Comparison of ENCODE assay signal across 20 cellular contexts in the genomic region with DNA sequence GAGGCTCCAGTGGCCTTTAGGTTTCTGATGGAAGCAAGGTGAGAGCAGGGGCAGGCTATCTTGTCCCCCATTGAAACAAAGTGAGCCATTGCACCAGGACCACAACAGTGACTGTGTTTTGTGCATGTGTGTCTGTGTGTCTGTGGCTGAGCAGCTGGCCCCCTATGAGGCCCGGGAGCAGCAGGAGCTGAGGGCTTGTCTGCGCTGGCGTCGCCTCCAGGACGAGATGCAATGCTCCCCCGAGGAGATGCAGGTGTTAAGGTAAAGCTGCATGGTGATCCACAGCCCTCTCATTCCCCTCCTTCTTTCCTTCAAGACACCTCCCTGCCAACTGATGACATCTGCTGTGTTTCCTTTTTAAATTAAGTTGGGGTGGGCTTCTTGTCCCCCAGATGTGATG.
DNase-seq lines count a peak whose midpoint lies in the region; ATAC-seq, FAIRE-seq and TF ChIP-seq lines count a peak whose summit lies in the region.
"Had no signal": no experiment of that assay in that cellular context is flagged by ENCODE, and none has a peak within 500 bp of the region (broad histone marks: within the 10 kb centered on the region; RNA-seq: fewer than 3 reads in every experiment).

No MANE protein-coding gene starts in this region.

- H3K4me3 ChIP-seq in endothelial cell of umbilical vein (replicated peaks in 1 of 3; ENCODE audit: insufficient read depth in 1 of 3, low read depth in 1 of 3, low read length in 3 of 3) (no peak overlapping the region), osteoblast (ENCODE audit: insufficient read depth, low read length) (no peak overlapping the region)
- H3K4me3 ChIP-seq: cardiac muscle cell, left lung, right atrium auricular region had no signal

- CTCF ChIA-PET in Calu3 (lab: Charles Lee) (interaction anchor here (0.9 to 1.6 kb wide), 2 partner anchors 75 to 129 kb away, joined by 3 read pairs; no protein-coding TSS in a partner anchor), RWPE1 (lab: Yijun Ruan, JAX) (interaction anchor here (0.5 to 0.7 kb wide), 2 partner anchors 81 to 162 kb away, joined by 3 read pairs; no protein-coding TSS in a partner anchor), endothelial cell of umbilical vein (lab: Charles Lee) (no interaction called here)

- POLR2A ChIA-PET in RWPE1 (lab: Yijun Ruan, JAX; ENCODE audit: low non-redundant PET): no interaction called here
- POLR2A ChIA-PET in endothelial cell of umbilical vein (lab: Charles Lee): no interaction called here

- H3K9ac ChIP-seq in endothelial cell of umbilical vein (replicated peaks; ENCODE audit: extremely low read depth, insufficient read depth, low read length): no peak overlapping the region

- H3K9me3 Mint-ChIP-seq in Calu3 (ENCODE audit: low read depth, unreplicated experiment): peaks cover 2% of the 10 kb centered on the region
- H3K9me3 Mint-ChIP-seq in stimulated activated memory B cell treated with anti-CD40 and anti-IgM and Interleukin-4, amounts not matched to agents 10 μg/mL and 1 μg/mL and 100 μg/mL, for 72 hours: no peaks in the 10 kb centered on the region
- H3K9me3 Mint-ChIP-seq: CD4-positive, alpha-beta T cell had no signal

- no peak for DNase-seq in Calu3
- no peak for DNase-seq in RWPE1 (ENCODE audit: low spot score)
- no peak for DNase-seq in endothelial cell of umbilical vein (ENCODE audit: low read depth, low spot score)
- no peak for DNase-seq in osteoblast (ENCODE audit: insufficient read length, low spot score, missing footprints)
- no peak for DNase-seq in dedifferentiated amniotic fluid mesenchymal stem cell (ENCODE audit: extremely low spot score)
- no peak for DNase-seq in NCI-H2107 treated with DMSO at 0.1 percent for 48 hours (lab: John Stamatoyannopoulos, UW; ENCODE audit: unreplicated experiment)
- DNase-seq: activated CD8-positive, alpha-beta memory T cell treated with anti-CD3 and anti-CD28 coated beads, Interleukin-2, amount 50 U/mL, for 48 hours; activated effector memory CD4-positive, alpha-beta T cell treated with Interleukin-2 at 50 U/mL for 16 hours; CD4-positive, alpha-beta T cell; GF-D8; left lung; NCI-H748 treated with DMSO at 0.1 percent for 48 hours; occipital lobe; OCI-M1; T-helper 2 cell had no signal

- no peaks in the 10 kb centered on the region for H3K27me3 Mint-ChIP-seq in Calu3 (ENCODE audit: unreplicated experiment)
- no peaks in the 10 kb centered on the region for H3K27me3 Mint-ChIP-seq in stimulated activated memory B cell treated with anti-CD40 and anti-IgM and Interleukin-4, amounts not matched to agents 10 μg/mL and 1 μg/mL and 100 μg/mL, for 72 hours
- H3K27me3 Mint-ChIP-seq: CD4-positive, alpha-beta T cell had no signal

- peaks cover 89% of the 10 kb centered on the region for H3K4me1 Mint-ChIP-seq in Calu3 (ENCODE audit: low read depth, unreplicated experiment)
- H3K4me1 Mint-ChIP-seq in stimulated activated memory B cell treated with anti-CD40 and anti-IgM and Interleukin-4, amounts not matched to agents 10 μg/mL and 1 μg/mL and 100 μg/mL, for 72 hours: no peaks in the 10 kb centered on the region

- no peaks in the 10 kb centered on the region for H3K9me1 ChIP-seq in endothelial cell of umbilical vein (replicated peaks; ENCODE audit: control insufficient read depth, extremely low read depth, insufficient read depth, low read length)

- no peak for TF ChIP-seq CTCF in Calu3 (IDR thresholded peaks at IDR 0.05; ENCODE audit: unreplicated experiment)
- TF ChIP-seq CTCF in RWPE1 (conservative IDR thresholded peaks at IDR 0.05; ENCODE audit: low read depth): no peak
- TF ChIP-seq CTCF in endothelial cell of umbilical vein (IDR thresholded peaks at IDR 0.05; ENCODE audit: extremely low read depth in 1 of 2, insufficient read depth in 1 of 2, low read depth in 1 of 2, low read length in 2 of 2): no peak
- TF ChIP-seq CTCF in osteoblast (IDR thresholded peaks at IDR 0.05; ENCODE audit: extremely low read depth, low read depth, low read length): no peak

- TF ChIP-seq POLR2A in endothelial cell of umbilical vein (IDR thresholded peaks at IDR 0.05; ENCODE audit: low read depth, low read length): no peak

- no peak overlapping the region for H3K4me3 Mint-ChIP-seq in Calu3 (ENCODE audit: low read depth, unreplicated experiment)
- H3K4me3 Mint-ChIP-seq in stimulated activated memory B cell treated with anti-CD40 and anti-IgM and Interleukin-4, amounts not matched to agents 10 μg/mL and 1 μg/mL and 100 μg/mL, for 72 hours: no peak overlapping the region
- H3K4me3 Mint-ChIP-seq: CD4-positive, alpha-beta T cell had no signal

- H3K27ac Mint-ChIP-seq in Calu3 (ENCODE audit: unreplicated experiment): peak overlapping the region; percentile 55
- no peak overlapping the region for H3K27ac Mint-ChIP-seq in stimulated activated memory B cell treated with anti-CD40 and anti-IgM and Interleukin-4, amounts not matched to agents 10 μg/mL and 1 μg/mL and 100 μg/mL, for 72 hours
- H3K27ac Mint-ChIP-seq: CD4-positive, alpha-beta T cell had no signal

- H3K79me2 ChIP-seq in endothelial cell of umbilical vein (ENCODE audit: control insufficient read depth, insufficient read depth, low read length) (no peaks in the 10 kb centered on the region), osteoblast (ENCODE audit: insufficient read depth, low read length) (peaks cover 44% of the 10 kb centered on the region)

- dilution Hi-C loops in endothelial cell of umbilical vein (cut with MboI; ENCODE audit: extremely low pct_ligation_motif_present, low sequenced_read_pairs): no loop called here

- ATAC-seq in stimulated activated memory B cell treated with anti-CD40 and anti-IgM and Interleukin-4, amounts not matched to agents 10 μg/mL and 1 μg/mL and 100 μg/mL, for 72 hours: no peak
- ATAC-seq: esophagus mucosa, left lung had no signal

- no peaks in the 10 kb centered on the region for H3K9me3 ChIP-seq in endothelial cell of umbilical vein (replicated peaks; ENCODE audit: control insufficient read depth, insufficient read depth, low read length)
- no peaks in the 10 kb centered on the region for H3K9me3 ChIP-seq in osteoblast (ENCODE audit: low read depth, low read length)
- H3K9me3 ChIP-seq: left lung, right atrium auricular region had no signal

- H3K36me3 Mint-ChIP-seq in Calu3 (ENCODE audit: insufficient read depth, unreplicated experiment): peaks cover 32% of the 10 kb centered on the region
- H3K36me3 Mint-ChIP-seq in stimulated activated memory B cell treated with anti-CD40 and anti-IgM and Interleukin-4, amounts not matched to agents 10 μg/mL and 1 μg/mL and 100 μg/mL, for 72 hours: peaks cover 45% of the 10 kb centered on the region

- H4K20me1 ChIP-seq in endothelial cell of umbilical vein (replicated peaks; ENCODE audit: control insufficient read depth, extremely low read depth, insufficient read depth, low read length) (no peaks in the 10 kb centered on the region), osteoblast (ENCODE audit: insufficient read depth, low read length) (no peaks in the 10 kb centered on the region)

- H2AFZ ChIP-seq in endothelial cell of umbilical vein (ENCODE audit: low read depth, low read length): no peak overlapping the region
- no peak overlapping the region for H2AFZ ChIP-seq in osteoblast (ENCODE audit: low read length)

- no peak for FAIRE-seq in endothelial cell of umbilical vein (lab: Jason Lieb, UNC)

- H3K4me2 ChIP-seq in endothelial cell of umbilical vein (ENCODE audit: insufficient read depth, low read length): no peak overlapping the region
- H3K4me2 ChIP-seq in osteoblast (ENCODE audit: insufficient read depth, low read length): peak overlapping the region; percentile 6

- H3K36me3 ChIP-seq in endothelial cell of umbilical vein (ENCODE audit: control insufficient read depth in 2 of 2, extremely low read depth in 1 of 2, insufficient read depth in 2 of 2, low read length in 2 of 2) (no peaks in the 10 kb centered on the region), osteoblast (ENCODE audit: insufficient read depth, low read length) (peaks cover 18% of the 10 kb centered on the region)
- H3K36me3 ChIP-seq: cardiac muscle cell, left lung, right atrium auricular region had no signal

- H3K4me1 ChIP-seq in endothelial cell of umbilical vein (ENCODE audit: control insufficient read depth, extremely low read depth, insufficient read depth, low read length) (peaks cover 19% of the 10 kb centered on the region), osteoblast (ENCODE audit: insufficient read depth, low read length) (peaks cover 37% of the 10 kb centered on the region)

- BruUV-seq in Calu3 (replicated peaks; lab: Mats Ljungman, UMichigan) (no TSS peak), endothelial cell of umbilical vein (replicated peaks; lab: Mats Ljungman, UMichigan) (no TSS peak)

- intact Hi-C loops in Calu3 (cut with micrococcal nuclease; ENCODE audit: unreplicated experiment): no loop called here
- intact Hi-C loops in endothelial cell of umbilical vein (cut with micrococcal nuclease): loop anchor here (2.0 to 5.0 kb wide), 3 partner anchors 13 to 126 kb away; no protein-coding TSS in a partner anchor

- no peaks in the 10 kb centered on the region for H3K27me3 ChIP-seq in endothelial cell of umbilical vein (ENCODE audit: control insufficient read depth in 2 of 2, insufficient read depth in 2 of 2, low read length in 2 of 2)
- no peaks in the 10 kb centered on the region for H3K27me3 ChIP-seq in osteoblast (ENCODE audit: insufficient read depth, low read length)
- H3K27me3 ChIP-seq: cardiac muscle cell, left lung, right atrium auricular region had no signal

- H3K27ac ChIP-seq in RWPE1: peak overlapping the region; percentile 93
- peak overlapping the region; percentile 97 for H3K27ac ChIP-seq in endothelial cell of umbilical vein (ENCODE audit: insufficient read depth, low read depth, low read length)
- peak overlapping the region; percentile 91 for H3K27ac ChIP-seq in osteoblast (ENCODE audit: low read depth, low read length)
- H3K27ac ChIP-seq: VCaP had no signal

TF ChIP-seq in endothelial cell of umbilical vein, 7 proteins besides CTCF, POLR2A, EP300 and RAD21:
- no peak for TF ChIP-seq MYC (IDR thresholded peaks at IDR 0.05; ENCODE audit: low read depth, low read length)
